Comparison of ENCODE assay signal across 1 cellular context in genomic region chr9:129109952-129110739, GRCh38.
A peak's percentile ranks its signal among the peaks of the same experiment; 100 is the strongest.
TF ChIP-seq lines count a peak whose summit lies in the region.

No MANE protein-coding gene starts in this region.

TF ChIP-seq in K562, 482 proteins besides CTCF, POLR2A, EP300 and RAD21 (continued from another document and continues in another):
- no peak for TF ChIP-seq VEZF1 (CRISPR knock-in tag; IDR thresholded peaks at IDR 0.05)
- peak in 1 of 3 experiments; percentile 14 for TF ChIP-seq YY1 (IDR thresholded peaks at IDR 0.05; ENCODE audit: borderline replicate concordance in 1 of 3, control insufficient read depth in 1 of 3, extremely low read depth in 1 of 3, insufficient read depth in 3 of 3, insufficient read length in 1 of 3, insufficient replicate concordance in 2 of 3, low read depth in 1 of 3, low read length in 2 of 3)
- TF ChIP-seq SIN3B (IDR thresholded peaks at IDR 0.05; ENCODE audit: low read depth): no peak
- 0 out of 4 replicates have a peak, but pooled peaks have one; percentile 16 to 56 for TF ChIP-seq UBTF (IDR thresholded peaks at IDR 0.05; ENCODE audit: borderline replicate concordance in 1 of 2, low read depth in 2 of 2, low read length in 2 of 2)
- TF ChIP-seq ZNF311 (CRISPR knock-in tag; IDR thresholded peaks at IDR 0.05): no peak
- TF ChIP-seq ESRRA (IDR thresholded peaks at IDR 0.05; ENCODE audit: borderline replicate concordance, low read depth): peak; percentile 14; the same call in 1 of the 2 replicates
- TF ChIP-seq THRA (IDR thresholded peaks at IDR 0.05): no peak
- TF ChIP-seq MCM7 (IDR thresholded peaks at IDR 0.05): no peak
- TF ChIP-seq ZFP1 (CRISPR knock-in tag; IDR thresholded peaks at IDR 0.05): no peak
- TF ChIP-seq MTF1 (CRISPR knock-in tag; IDR thresholded peaks at IDR 0.05; ENCODE audit: borderline replicate concordance): no peak
- TF ChIP-seq LCOR (CRISPR knock-in tag; IDR thresholded peaks at IDR 0.05): no peak
- TF ChIP-seq ILF3 (IDR thresholded peaks at IDR 0.05; ENCODE audit: borderline replicate concordance): no peak
- TF ChIP-seq SMARCA4 (IDR thresholded peaks at IDR 0.05): no peak
- no peak for TF ChIP-seq HES1 (IDR thresholded peaks at IDR 0.05; ENCODE audit: low read depth)
- TF ChIP-seq NFIC (IDR thresholded peaks at IDR 0.05): no peak
- peak; percentile 46 for TF ChIP-seq RB1 (IDR thresholded peaks at IDR 0.05; ENCODE audit: low read depth)
- TF ChIP-seq ZNF384 (IDR thresholded peaks at IDR 0.05; ENCODE audit: low read depth, low read length): no peak
- TF ChIP-seq ARHGAP35 (IDR thresholded peaks at IDR 0.05; ENCODE audit: partially characterized antibody): no peak
- no peak for TF ChIP-seq RBFOX2 (IDR thresholded peaks at IDR 0.05; ENCODE audit: low read depth, low read length)
- no peak for TF ChIP-seq TCF15 (CRISPR knock-in tag; IDR thresholded peaks at IDR 0.05)
- no peak for TF ChIP-seq TRIM25 (IDR thresholded peaks at IDR 0.05; ENCODE audit: borderline replicate concordance)
- 0 out of 2 replicates have a peak, but pooled peaks have one; percentile 29 for TF ChIP-seq ZBTB17 (CRISPR knock-in tag; IDR thresholded peaks at IDR 0.05)
- TF ChIP-seq ZBTB9 (CRISPR knock-in tag; IDR thresholded peaks at IDR 0.05): peak; percentile 36; the same call in 1 of the 2 replicates
- TF ChIP-seq MAFK (IDR thresholded peaks at IDR 0.05; ENCODE audit: low read length): no peak
- no peak for TF ChIP-seq SAP30 (IDR thresholded peaks at IDR 0.05; ENCODE audit: borderline replicate concordance, insufficient read depth, low read depth, low read length, poor library complexity, severe bottlenecking)
- TF ChIP-seq MEF2D (tag; conservative IDR thresholded peaks at IDR 0.05; ENCODE audit: low read depth): no peak
- no peak for TF ChIP-seq ATF3 (IDR thresholded peaks at IDR 0.05)
- no peak for TF ChIP-seq ATF3 (CRISPR knock-in tag; conservative IDR thresholded peaks at IDR 0.05)
- TF ChIP-seq U2AF1 (optimal IDR thresholded peaks at IDR 0.05; ENCODE audit: low read depth, low read length): peak; percentile 15
- TF ChIP-seq ZHX1 (conservative IDR thresholded peaks at IDR 0.05; ENCODE audit: low read length): no peak
- TF ChIP-seq SUPT5H (IDR thresholded peaks at IDR 0.05): no peak
- no peak for TF ChIP-seq SMAD4 (CRISPR knock-in tag; conservative IDR thresholded peaks at IDR 0.05)
- no peak for TF ChIP-seq KDM4B (IDR thresholded peaks at IDR 0.05; ENCODE audit: borderline replicate concordance in 2 of 2, low read depth in 1 of 2)
- TF ChIP-seq CREB3L1 (IDR thresholded peaks at IDR 0.05; ENCODE audit: borderline replicate concordance, low read depth): no peak
- no peak for TF ChIP-seq USF2 (CRISPR knock-in tag; IDR thresholded peaks at IDR 0.05)
- no peak for TF ChIP-seq JUND (IDR thresholded peaks at IDR 0.05; ENCODE audit: borderline replicate concordance, low read depth, low read length)
- no peak for TF ChIP-seq JUND (tag; IDR thresholded peaks at IDR 0.05; ENCODE audit: borderline replicate concordance, low read depth, low read length)
- TF ChIP-seq ZNF584 (CRISPR knock-in tag; IDR thresholded peaks at IDR 0.05; ENCODE audit: low read depth): no peak
- no peak for TF ChIP-seq STAT5A (IDR thresholded peaks at IDR 0.05; ENCODE audit: borderline replicate concordance, low read length)
- peak; percentile 62; the same call in 1 of the 2 replicates for TF ChIP-seq REST (CRISPR knock-in tag; IDR thresholded peaks at IDR 0.05; ENCODE audit: low read depth)
- peak; percentile 24 for TF ChIP-seq HNRNPLL (IDR thresholded peaks at IDR 0.05; ENCODE audit: low read depth, low read length, poor library complexity, severe bottlenecking)
- no peak for TF ChIP-seq ELF2 (CRISPR knock-in tag; IDR thresholded peaks at IDR 0.05)
- TF ChIP-seq MIER1 (IDR thresholded peaks at IDR 0.05; ENCODE audit: low read depth): no peak
